9 cellular contexts compared by ENCODE assay signal in genomic region chr1:112397051-112397471, GRCh38. TPM values are rescaled to one million over a fixed set of nuclear protein-coding genes. Genes with fewer than 3 reads are reported as not detected.
DNase-seq lines count a peak whose midpoint lies in the region; ATAC-seq, FAIRE-seq and TF ChIP-seq lines count a peak whose summit lies in the region.
"Had no signal": no experiment of that assay in that cellular context is flagged by ENCODE, and none has a peak within 500 bp of the region (broad histone marks: within the 10 kb centered on the region; RNA-seq: fewer than 3 reads in every experiment).

No MANE protein-coding gene starts in this region.

- H3K36me3 ChIP-seq in Caco-2 (ENCODE audit: control insufficient read depth, insufficient read depth, low read length), result no peaks in the 10 kb centered on the region
- H3K36me3 ChIP-seq in pancreas, result no peaks in the 10 kb centered on the region

- ATAC-seq in pancreas (no peak), GM21786 (IDR thresholded peaks at IDR 0.05; ENCODE audit: unreplicated experiment) (no peak)

- H3K27ac Mint-ChIP-seq in Caco-2 (ENCODE audit: unreplicated experiment), result peak overlapping the region; percentile 96

- peaks cover 20% of the 10 kb centered on the region for H3K4me1 ChIP-seq in Caco-2
- peaks cover 0 to 34% (median 14%) of the 10 kb centered on the region in 3 donors for H3K4me1 ChIP-seq in pancreas

- BruUV-seq in Caco-2 (replicated peaks; lab: Mats Ljungman, UMichigan), result no TSS peak

- peak overlapping the region; percentile 96 for H3K4me3 Mint-ChIP-seq in Caco-2 (ENCODE audit: unreplicated experiment)

- H3K27me3 Mint-ChIP-seq in Caco-2 (ENCODE audit: insufficient read depth, unreplicated experiment), result no peaks in the 10 kb centered on the region

- peak overlapping the region in 2 of 4 donors; percentile 85 to 90 for H3K27ac ChIP-seq in pancreas

- POLR2A ChIA-PET in Caco-2 (lab: Charles Lee), result no interaction called here

- peak overlapping the region; percentile 74 for H3K4me3 ChIP-seq in Caco-2 (ENCODE audit: low read depth, low read length)
- peak overlapping the region; percentile 99 for H3K4me3 ChIP-seq in epithelial cell of esophagus (ENCODE audit: low read length)
- H3K4me3 ChIP-seq in pancreas, result peak overlapping the region; percentile 68 to 94 (median 80)

- TF ChIP-seq CTCF in Caco-2 (IDR thresholded peaks at IDR 0.05; ENCODE audit: insufficient read depth in 1 of 2, low read depth in 1 of 2, low read length in 1 of 2, severe bottlenecking in 1 of 2, unreplicated experiment in 1 of 2), result no peak
- TF ChIP-seq CTCF in epithelial cell of esophagus (IDR thresholded peaks at IDR 0.05; ENCODE audit: insufficient read depth, low read depth, low read length, missing control alignments), result no peak
- no peak for TF ChIP-seq CTCF in pancreas (IDR thresholded peaks at IDR 0.05)

- peaks cover 13% of the 10 kb centered on the region for H3K36me3 Mint-ChIP-seq in Caco-2 (ENCODE audit: insufficient read depth, unreplicated experiment)

- DNase-seq in Caco-2 (no peak), NCI-H69 (lab: John Stamatoyannopoulos, UW) (peak; percentile 6), epithelial cell of esophagus (ENCODE audit: low read depth) (peak; percentile 37), pancreas (no peak), RPMI8226 (no peak)
- no peak for DNase-seq in stimulated activated naive CD4-positive, alpha-beta T cell (lab: John Stamatoyannopoulos, UW)
- no peak for DNase-seq in stimulated activated CD4-positive, alpha-beta T cell treated with anti-CD3 and anti-CD28 coated beads, Interleukin-4, amount 100 ng/mL, for 24 hours

- WGBS in pancreas, 2 donors, result 14 to 17% methylated on average over 1 of the region's 1 CpG

- CTCF ChIA-PET in Caco-2 (lab: Charles Lee), result no interaction called here

- no peaks in the 10 kb centered on the region for H3K27me3 ChIP-seq in Caco-2 (replicated peaks; ENCODE audit: control insufficient read depth, insufficient read depth, low read length)
- H3K27me3 ChIP-seq in pancreas, result no peaks in the 10 kb centered on the region

- no peaks in the 10 kb centered on the region for H3K9me3 Mint-ChIP-seq in Caco-2 (ENCODE audit: unreplicated experiment)

- H3K9me3 ChIP-seq in Caco-2 (no peaks in the 10 kb centered on the region), pancreas (no peaks in the 10 kb centered on the region)

- intact Hi-C loops in Caco-2 (cut with micrococcal nuclease; ENCODE audit: unreplicated experiment), result loop anchor here (10.0 kb wide), 1 partner anchor 408 kb away; no protein-coding TSS in a partner anchor
- intact Hi-C loops in pancreas (cut with DNase I), result no loop called here

- peaks cover 9% of the 10 kb centered on the region for H3K4me1 Mint-ChIP-seq in Caco-2 (ENCODE audit: low read depth, unreplicated experiment)

- FAIRE-seq in pancreas (lab: Jason Lieb, UNC), result no peak
- FAIRE-seq: colon had no signal

RNA-seq across cellular contexts. Expression of gene CTTNBP2NL, which starts 1.0 kb away (rescaled TPM):
- 11.3 and 15.0 TPM in 2 replicates for total RNA-seq in Caco-2 (2022)
- total RNA-seq in pancreas, result 10 to 100 TPM in 2 of 6 donors, 1 to 10 TPM in 4; 4.6 to 24.0 (median 6.5) TPM
- 1 to 10 TPM; 2.8 to 3.4 TPM for polyA plus RNA-seq in pancreas

Comparison
In these comparisons a context has a peak if more than half of its experiments do, and no peak if none do; other contexts are left out.
1. DNase-seq: peak in NCI-H69 (single experiment) and epithelial cell of esophagus (single experiment); none in Caco-2 (0 of 2), pancreas (0 of 6), RPMI8226 (single experiment), stimulated activated naive CD4-positive, alpha-beta T cell (0 of 6) and stimulated activated CD4-positive, alpha-beta T cell treated with anti-CD3 and anti-CD28 coated beads, Interleukin-4, amount 100 ng/mL, for 24 hours (single experiment).
2. Peak in every context shown above with its lines, with median percentiles within 50 percentile points of each other: H3K4me3 ChIP-seq.